ENCODE assay signal across 28 cellular contexts in the genomic region with DNA sequence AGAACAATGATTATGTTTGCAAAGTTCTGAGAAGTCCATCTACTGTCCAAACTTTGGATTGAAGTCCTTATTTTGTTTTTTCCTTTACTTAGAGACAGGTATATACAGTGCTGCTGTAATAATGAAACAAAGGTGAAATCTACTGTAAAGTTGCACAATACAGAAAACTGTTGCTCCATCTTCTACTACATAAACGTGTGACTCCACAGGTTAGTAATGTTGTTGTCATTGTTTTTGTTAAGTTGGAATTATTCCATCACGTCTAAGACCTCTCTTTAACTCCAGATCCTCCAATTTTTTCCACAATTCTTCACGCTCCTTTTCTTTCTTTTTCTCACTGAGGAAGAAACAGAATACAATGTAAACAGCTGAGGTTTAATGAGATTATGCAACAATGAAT. TPM values are rescaled to one million over a fixed set of nuclear protein-coding genes. Genes with fewer than 3 reads are reported as not detected.
DNase-seq lines count a peak whose midpoint lies in the region; ATAC-seq, FAIRE-seq and TF ChIP-seq lines count a peak whose summit lies in the region.
"Had no signal": no experiment of that assay in that cellular context is flagged by ENCODE, and none has a peak within 500 bp of the region (broad histone marks: within the 10 kb centered on the region; RNA-seq: fewer than 3 reads in every experiment).

No MANE protein-coding gene starts in this region.

- in situ Hi-C loops in Caki2 (cut with HindIII; ENCODE audit: low pct_unique_long_range_greater_than_20kb, low sequenced_read_pairs): no loop called here
- in situ Hi-C loops in GM12878 (cut with MboI): no loop called here

- H3K9me3 ChIP-seq in GM12878 (replicated peaks; ENCODE audit: control insufficient read depth, insufficient read depth, low read length) (no peaks in the 10 kb centered on the region), keratinocyte (ENCODE audit: control insufficient read depth, low read depth, low read length) (no peaks in the 10 kb centered on the region)
- H3K9me3 ChIP-seq: left lung, SJCRH30 had no signal

- dilution Hi-C loops in keratinocyte (cut with MboI; ENCODE audit: extremely low pct_ligation_motif_present, low sequenced_read_pairs): no loop called here

- POLR2A ChIA-PET in GM12878 (lab: Charles Lee): no interaction called here

- H3K4me1 Mint-ChIP-seq in osteocyte (ENCODE audit: unreplicated experiment): peaks cover 3% of the 10 kb centered on the region
- H3K4me1 Mint-ChIP-seq: activated B cell treated with CpG ODN at 0.5 μM for 24 hours, endodermal cell, neural progenitor cell had no signal

- TF ChIP-seq CTCF in GM12878 (IDR thresholded peaks at IDR 0.05 in 2 of 3, conservative IDR thresholded peaks at IDR 0.05 in 1 of 3; ENCODE audit: control insufficient read depth in 2 of 3, extremely low read depth in 1 of 3, insufficient read depth in 1 of 3, low read depth in 3 of 3, low read length in 3 of 3): no peak
- TF ChIP-seq CTCF in keratinocyte (optimal IDR thresholded peaks at IDR 0.05 in 1 of 3, IDR thresholded peaks at IDR 0.05 in 1 of 3, conservative IDR thresholded peaks at IDR 0.05 in 1 of 3; ENCODE audit: extremely low read depth in 1 of 3, insufficient read depth in 2 of 3, low read length in 3 of 3): no peak
- TF ChIP-seq CTCF in osteocyte (IDR thresholded peaks at IDR 0.05): no peak

- H3K79me2 ChIP-seq in GM12878 (ENCODE audit: control insufficient read depth, insufficient read depth, low read length): no peaks in the 10 kb centered on the region
- H3K79me2 ChIP-seq in keratinocyte (ENCODE audit: control insufficient read depth, insufficient read depth, low read length): no peaks in the 10 kb centered on the region

- WGBS in GM12878 (ENCODE audit: insufficient coverage, insufficient replicate concordance, low lambda C conversion rate, missing lambda C conversion rate): 80% methylated on average over 3 of the region's 3 CpGs

- SMC1A ChIA-PET in GM12878 (lab: Charles Lee; ENCODE audit: uncharacterized antibody, unreplicated experiment): interaction anchor here (0.6 to 0.7 kb wide), 3 partner anchors 13 to 1434 kb away, joined by 3 read pairs; no protein-coding TSS in a partner anchor

- CTCF ChIA-PET in GM12878 (lab: Yijun Ruan, JAX): interaction anchor here (0.5 to 0.6 kb wide), 2 partner anchors 246 to 620 kb away, joined by 3 read pairs; no protein-coding TSS in a partner anchor

- H3K36me3 ChIP-seq in GM12878 (ENCODE audit: control insufficient read depth in 2 of 2, insufficient read depth in 2 of 2, low read length in 1 of 2) (peaks cover 0 to 3% of the 10 kb centered on the region in 2 experiments; a peak in 1 of 4 replicates), keratinocyte (ENCODE audit: control insufficient read depth in 2 of 2, extremely low read depth in 1 of 2, insufficient read depth in 2 of 2, low read length in 2 of 2) (peaks cover 3 to 4% of the 10 kb centered on the region in 2 experiments)

- TF ChIP-seq RAD21 in Ishikawa (IDR thresholded peaks at IDR 0.05; ENCODE audit: low read depth) (no peak), GM12878 (IDR thresholded peaks at IDR 0.05; ENCODE audit: insufficient read depth, low read depth, low read length) (no peak)

- TF ChIP-seq POLR2A in GM12878 (IDR thresholded peaks at IDR 0.05; ENCODE audit: low read depth, low read length): no peak

- H4K20me1 ChIP-seq in GM12878 (ENCODE audit: control insufficient read depth, insufficient read depth) (no peaks in the 10 kb centered on the region), keratinocyte (ENCODE audit: control insufficient read depth, extremely low read depth, insufficient read depth, low read length) (no peaks in the 10 kb centered on the region)

- H3K4me1 ChIP-seq in GM12878 (ENCODE audit: control insufficient read depth, insufficient read depth, low read length) (no peaks in the 10 kb centered on the region), keratinocyte (ENCODE audit: control insufficient read depth, extremely low read depth, insufficient read depth, low read length) (peaks cover 2% of the 10 kb centered on the region)
- H3K4me1 ChIP-seq: left lung, neural progenitor cell, SJCRH30 had no signal

- H3K27me3 Mint-ChIP-seq in osteocyte (ENCODE audit: unreplicated experiment): no peaks in the 10 kb centered on the region
- H3K27me3 Mint-ChIP-seq: activated B cell treated with CpG ODN at 0.5 μM for 24 hours; activated CD4-positive, alpha-beta memory T cell treated with anti-CD3 and anti-CD28 coated beads, Interleukin-2, amount 10 ng/mL, durations not matched to agents 7 days and 5 days had no signal

- no peak overlapping the region for H3K4me3 Mint-ChIP-seq in osteocyte (ENCODE audit: unreplicated experiment)
- H3K4me3 Mint-ChIP-seq: activated B cell treated with CpG ODN at 0.5 μM for 24 hours; activated CD4-positive, alpha-beta memory T cell treated with anti-CD3 and anti-CD28 coated beads, Interleukin-2, amount 10 ng/mL, durations not matched to agents 7 days and 5 days; activated naive CD4-positive, alpha-beta T cell treated with anti-CD3 and anti-CD28 coated beads for 36 hours; CD14-positive monocyte; endodermal cell; neural progenitor cell had no signal

- H3K9ac ChIP-seq in GM12878 (ENCODE audit: control insufficient read depth, insufficient read depth, low read length) (no peak overlapping the region), keratinocyte (ENCODE audit: control insufficient read depth, extremely low read depth, insufficient read depth, low read length) (no peak overlapping the region)
- H3K9ac ChIP-seq: neural progenitor cell had no signal

- H3K36me3 Mint-ChIP-seq in osteocyte (ENCODE audit: unreplicated experiment): peaks cover 31% of the 10 kb centered on the region

- H3K27ac ChIP-seq in GM12878 (ENCODE audit: control insufficient read depth, insufficient read depth): no peak overlapping the region
- peak overlapping the region; percentile 70 for H3K27ac ChIP-seq in keratinocyte (ENCODE audit: control insufficient read depth, insufficient read depth, low read length)
- H3K27ac ChIP-seq: left lung, neural progenitor cell, SJCRH30 had no signal

- H3K9me3 Mint-ChIP-seq in osteocyte (ENCODE audit: unreplicated experiment): no peaks in the 10 kb centered on the region
- H3K9me3 Mint-ChIP-seq: activated B cell treated with CpG ODN at 0.5 μM for 24 hours; activated CD4-positive, alpha-beta memory T cell treated with anti-CD3 and anti-CD28 coated beads, Interleukin-2, amount 10 ng/mL, durations not matched to agents 7 days and 5 days; activated naive CD4-positive, alpha-beta T cell treated with anti-CD3 and anti-CD28 coated beads for 36 hours; endodermal cell; neural progenitor cell had no signal

- TF ChIP-seq EP300 in Ishikawa (IDR thresholded peaks at IDR 0.05; ENCODE audit: borderline replicate concordance): no peak
- no peak for TF ChIP-seq EP300 in GM12878 (IDR thresholded peaks at IDR 0.05; ENCODE audit: borderline replicate concordance in 1 of 2, control insufficient read depth in 1 of 2, low read depth in 2 of 2, low read length in 2 of 2)

- RAD21 ChIA-PET in GM12878 (lab: Charles Lee; ENCODE audit: unreplicated experiment): no interaction called here

- no peak overlapping the region for H3K4me2 ChIP-seq in GM12878 (ENCODE audit: control insufficient read depth, insufficient read depth)
- H3K4me2 ChIP-seq in keratinocyte (ENCODE audit: control insufficient read depth, extremely low read depth, insufficient read depth, low read depth, low read length): no peak overlapping the region
- H3K4me2 ChIP-seq: neural progenitor cell had no signal

- H3K27ac Mint-ChIP-seq in osteocyte (ENCODE audit: unreplicated experiment): no peak overlapping the region
- H3K27ac Mint-ChIP-seq: activated B cell treated with CpG ODN at 0.5 μM for 24 hours; activated CD4-positive, alpha-beta memory T cell treated with anti-CD3 and anti-CD28 coated beads, Interleukin-2, amount 10 ng/mL, durations not matched to agents 7 days and 5 days; activated naive CD4-positive, alpha-beta T cell treated with anti-CD3 and anti-CD28 coated beads for 36 hours; endodermal cell; neural progenitor cell had no signal

- H3K9me1 ChIP-seq in keratinocyte (ENCODE audit: control insufficient read depth, extremely low read depth, insufficient read depth, low read length): no peaks in the 10 kb centered on the region

- intact Hi-C loops in GM12878 (cut with micrococcal nuclease; ENCODE audit: unreplicated experiment): no loop called here

- H2AFZ ChIP-seq in GM12878 (ENCODE audit: control insufficient read depth, low read depth, low read length): no peak overlapping the region
- no peak overlapping the region for H2AFZ ChIP-seq in keratinocyte (ENCODE audit: control insufficient read depth, low read length)
- H2AFZ ChIP-seq: neural progenitor cell had no signal

- no peaks in the 10 kb centered on the region for H3K27me3 ChIP-seq in GM12878 (replicated peaks in 1 of 2; ENCODE audit: control insufficient read depth in 2 of 2, insufficient read depth in 2 of 2, low read length in 1 of 2)
- no peaks in the 10 kb centered on the region for H3K27me3 ChIP-seq in keratinocyte (ENCODE audit: control insufficient read depth, extremely low read depth, insufficient read depth, low read length)
- H3K27me3 ChIP-seq: left lung, neural progenitor cell, SJCRH30 had no signal

- H3K4me3 ChIP-seq in GM12878 (no peak overlapping the region), keratinocyte (ENCODE audit: control insufficient read depth in 2 of 3, extremely low read depth in 1 of 3, insufficient read depth in 2 of 3, low read depth in 1 of 3, low read length in 3 of 3) (no peak overlapping the region)
- H3K4me3 ChIP-seq: left lung, neural progenitor cell, SJCRH30 had no signal

- FAIRE-seq in GM12878 (lab: Jason Lieb, UNC) (peak; percentile 78), keratinocyte (lab: Jason Lieb, UNC) (peak; percentile 63)
- FAIRE-seq: colon, GM12891 had no signal

- DNase-seq in Caki2 (ENCODE audit: low read depth): peak; percentile 4
- no peak for DNase-seq in GM12878 (ENCODE audit: low read depth, low spot score)
- no peak for DNase-seq in keratinocyte (ENCODE audit: low read depth, low spot score)
- DNase-seq in osteocyte (ENCODE audit: extremely low spot score, unreplicated experiment): no peak
- DNase-seq in GM03348 (ENCODE audit: low spot score): no peak
- DNase-seq: activated B cell treated with CpG ODN at 0.5 μM for 24 hours; activated CD4-positive, alpha-beta memory T cell treated with anti-CD3 and anti-CD28 coated beads, Interleukin-2, amount 10 ng/mL, durations not matched to agents 7 days and 5 days; activated naive CD4-positive, alpha-beta T cell treated with anti-CD3 and anti-CD28 coated beads for 36 hours; DMS153; endodermal cell; GF-D8; left lung; NCI-H2107; NCI-H526 treated with DMSO at 0.1 percent for 48 hours; SJCRH30; stimulated activated CD4-positive, alpha-beta T cell treated with anti-CD3 and anti-CD28 coated beads, Interleukin-12 subunit alpha, Interleukin-12 subunit beta, amount 100 ng/mL, for 4 hours had no signal

- BruUV-seq in GM12878 (replicated peaks; lab: Mats Ljungman, UMichigan): no TSS peak

- ATAC-seq in GM12878 (no peak), GM21528 (IDR thresholded peaks at IDR 0.05; ENCODE audit: low FRiP score, unreplicated experiment) (no peak), HG02884 (IDR thresholded peaks at IDR 0.05; ENCODE audit: unreplicated experiment) (no peak)
- ATAC-seq: left lung had no signal

RNA-seq across cellular contexts. Expression of gene GPHB5, which starts 57.0 kb away (rescaled TPM):
- total RNA-seq in Caki2 (2014; rRNA removed; shearing (Covaris generic); ENCODE audit: low replicate concordance): not detected in 2 replicates
- not detected in 2 replicates for total RNA-seq in GM12878 (2013; cell fraction: nucleolus; rRNA removed)
- total RNA-seq in GM12878 (2014; rRNA removed): not detected in 2 replicates
- not detected in 2 replicates for total RNA-seq in GM12878 (2014; rRNA removed; fragmentation: Illumina TruSeq; extraction: Trizol)
- total RNA-seq in GM12878 (2021): not detected in 2 replicates
- polyA plus RNA-seq in GM12878 (2011; ENCODE audit: low read depth): not detected
- polyA plus RNA-seq in GM12878 (2011; rRNA removed): not detected in 2 replicates
- polyA plus RNA-seq in GM12878 (2011; cell fraction: cytosol; rRNA removed): not detected in 2 replicates
- not detected in 2 replicates for polyA plus RNA-seq in GM12878 (2011; cell fraction: nucleus; rRNA removed)
- not detected in 2 replicates for polyA plus RNA-seq in GM12878 (2012)
- polyA plus RNA-seq in GM12878 (2014; fragmentation: Illumina TruSeq; extraction: Trizol): not detected in 2 replicates
- not detected for polyA plus RNA-seq in GM12878 (2014; fragmentation: Nextera tagmentation; extraction: Ambion mirVana)
- polyA plus RNA-seq in GM12878 (2014; rRNA removed): not detected in 2 replicates
- not detected for polyA plus RNA-seq in GM12878 (2016; fragmentation: Nextera tagmentation; extraction: Ambion mirVana)
- polyA minus RNA-seq in GM12878 (2011; rRNA and poly(A)+ RNA removed): not detected in 2 replicates
- not detected in 2 replicates for polyA minus RNA-seq in GM12878 (2011; cell fraction: cytosol; rRNA and poly(A)+ RNA removed)
- polyA minus RNA-seq in GM12878 (2011; cell fraction: nucleus; rRNA and poly(A)+ RNA removed): not detected in 2 replicates
- not detected in 3 replicates for polyA plus RNA-seq in keratinocyte
- not detected for polyA plus RNA-seq in keratinocyte (2011; ENCODE audit: low read depth)
- not detected in 2 replicates for polyA plus RNA-seq in keratinocyte (2011; cell fraction: cytosol; rRNA removed)
- not detected in 2 replicates for polyA plus RNA-seq in keratinocyte (2011; cell fraction: nucleus; rRNA removed)
- not detected in 2 replicates for polyA plus RNA-seq in keratinocyte (2012; ENCODE audit: low replicate concordance)
- not detected in 3 replicates for polyA minus RNA-seq in keratinocyte
- not detected for polyA minus RNA-seq in keratinocyte (2011; cell fraction: cytosol; rRNA and poly(A)+ RNA removed)
- not detected in 2 replicates for polyA minus RNA-seq in keratinocyte (2011; cell fraction: nucleus; rRNA and poly(A)+ RNA removed)
- total RNA-seq in osteocyte: not detected in 2 replicates
- total RNA-seq: activated B cell treated with CpG ODN at 0.5 μM for 24 hours; activated CD4-positive, alpha-beta memory T cell treated with anti-CD3 and anti-CD28 coated beads, Interleukin-2, amount 10 ng/mL, durations not matched to agents 7 days and 5 days; activated naive CD4-positive, alpha-beta T cell treated with anti-CD3 and anti-CD28 coated beads for 36 hours; endodermal cell; frontal cortex; HT-29; left lung; mononuclear cell; SJCRH30; T-helper 1 cell treated with Interleukin-12 subunit alpha and Interleukin-12 subunit beta and Interleukin-4 antibody, amounts not matched to agents 30 ng/mL and 1 ng/mL, for 36 hours; temporal lobe had no signal
- polyA plus RNA-seq: CD14-positive monocyte had no signal
